ENCODE assay signal across 2 cellular contexts in the genomic region with DNA sequence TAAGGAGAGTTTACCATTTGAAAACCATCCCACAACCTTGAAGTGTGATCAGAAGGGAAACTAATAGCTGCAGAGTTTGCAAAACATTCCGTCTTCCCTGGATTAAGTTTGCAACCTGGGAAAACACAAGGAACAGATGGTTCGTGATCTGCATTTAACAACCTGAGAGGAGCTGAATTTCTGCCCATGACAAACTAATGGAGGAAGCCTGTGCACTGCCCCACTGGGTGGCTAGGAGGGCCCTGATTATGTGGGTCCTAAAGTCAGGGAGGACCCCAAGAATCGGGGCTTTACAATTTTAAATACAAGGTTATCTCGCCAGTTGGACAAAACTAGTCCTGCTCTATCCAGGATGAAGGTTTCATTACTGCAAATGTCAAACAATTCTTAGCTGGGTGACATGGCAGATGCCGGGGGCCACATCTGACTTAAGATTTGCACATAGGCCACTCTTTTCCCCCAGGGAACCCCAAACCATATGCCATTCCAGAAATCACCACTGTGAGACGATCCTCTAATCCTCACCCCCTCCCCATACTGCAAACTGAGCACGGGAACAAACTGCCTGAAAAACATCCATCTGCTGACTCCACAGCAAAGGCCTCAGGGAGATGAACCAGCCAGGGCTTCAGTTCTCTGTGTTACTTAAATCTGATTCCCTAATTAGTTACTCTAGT.
TF ChIP-seq lines count a peak whose summit lies in the region.

No MANE protein-coding gene starts in this region.

TF ChIP-seq in GM23338, 12 proteins besides CTCF, POLR2A, EP300 and RAD21 (continues in another document):
- TF ChIP-seq EZH2phosphoT487 (IDR thresholded peaks at IDR 0.05; ENCODE audit: unreplicated experiment) (no peak), EZH2 (IDR thresholded peaks at IDR 0.05; ENCODE audit: low read depth, unreplicated experiment) (no peak), CREB1 (CRISPR knock-in tag; IDR thresholded peaks at IDR 0.05; ENCODE audit: low read depth) (no peak), JUNB (IDR thresholded peaks at IDR 0.05; ENCODE audit: unreplicated experiment) (no peak), NANOG (IDR thresholded peaks at IDR 0.05; ENCODE audit: borderline replicate concordance) (no peak), ZNF331 (CRISPR knock-in tag; IDR thresholded peaks at IDR 0.05; ENCODE audit: low read depth) (no peak), STAT1 (IDR thresholded peaks at IDR 0.05; ENCODE audit: unreplicated experiment) (no peak), ZNF114 (CRISPR knock-in tag; IDR thresholded peaks at IDR 0.05) (no peak)
- TF ChIP-seq, protein P1, sequence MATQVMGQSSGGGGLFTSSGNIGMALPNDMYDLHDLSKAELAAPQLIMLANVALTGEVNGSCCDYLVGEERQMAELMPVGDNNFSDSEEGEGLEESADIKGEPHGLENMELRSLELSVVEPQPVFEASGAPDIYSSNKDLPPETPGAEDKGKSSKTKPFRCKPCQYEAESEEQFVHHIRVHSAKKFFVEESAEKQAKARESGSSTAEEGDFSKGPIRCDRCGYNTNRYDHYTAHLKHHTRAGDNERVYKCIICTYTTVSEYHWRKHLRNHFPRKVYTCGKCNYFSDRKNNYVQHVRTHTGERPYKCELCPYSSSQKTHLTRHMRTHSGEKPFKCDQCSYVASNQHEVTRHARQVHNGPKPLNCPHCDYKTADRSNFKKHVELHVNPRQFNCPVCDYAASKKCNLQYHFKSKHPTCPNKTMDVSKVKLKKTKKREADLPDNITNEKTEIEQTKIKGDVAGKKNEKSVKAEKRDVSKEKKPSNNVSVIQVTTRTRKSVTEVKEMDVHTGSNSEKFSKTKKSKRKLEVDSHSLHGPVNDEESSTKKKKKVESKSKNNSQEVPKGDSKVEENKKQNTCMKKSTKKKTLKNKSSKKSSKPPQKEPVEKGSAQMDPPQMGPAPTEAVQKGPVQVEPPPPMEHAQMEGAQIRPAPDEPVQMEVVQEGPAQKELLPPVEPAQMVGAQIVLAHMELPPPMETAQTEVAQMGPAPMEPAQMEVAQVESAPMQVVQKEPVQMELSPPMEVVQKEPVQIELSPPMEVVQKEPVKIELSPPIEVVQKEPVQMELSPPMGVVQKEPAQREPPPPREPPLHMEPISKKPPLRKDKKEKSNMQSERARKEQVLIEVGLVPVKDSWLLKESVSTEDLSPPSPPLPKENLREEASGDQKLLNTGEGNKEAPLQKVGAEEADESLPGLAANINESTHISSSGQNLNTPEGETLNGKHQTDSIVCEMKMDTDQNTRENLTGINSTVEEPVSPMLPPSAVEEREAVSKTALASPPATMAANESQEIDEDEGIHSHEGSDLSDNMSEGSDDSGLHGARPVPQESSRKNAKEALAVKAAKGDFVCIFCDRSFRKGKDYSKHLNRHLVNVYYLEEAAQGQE (IDR thresholded peaks at IDR 0.05; ENCODE audit: unreplicated experiment) = no peak
- TF ChIP-seq, protein P2, sequence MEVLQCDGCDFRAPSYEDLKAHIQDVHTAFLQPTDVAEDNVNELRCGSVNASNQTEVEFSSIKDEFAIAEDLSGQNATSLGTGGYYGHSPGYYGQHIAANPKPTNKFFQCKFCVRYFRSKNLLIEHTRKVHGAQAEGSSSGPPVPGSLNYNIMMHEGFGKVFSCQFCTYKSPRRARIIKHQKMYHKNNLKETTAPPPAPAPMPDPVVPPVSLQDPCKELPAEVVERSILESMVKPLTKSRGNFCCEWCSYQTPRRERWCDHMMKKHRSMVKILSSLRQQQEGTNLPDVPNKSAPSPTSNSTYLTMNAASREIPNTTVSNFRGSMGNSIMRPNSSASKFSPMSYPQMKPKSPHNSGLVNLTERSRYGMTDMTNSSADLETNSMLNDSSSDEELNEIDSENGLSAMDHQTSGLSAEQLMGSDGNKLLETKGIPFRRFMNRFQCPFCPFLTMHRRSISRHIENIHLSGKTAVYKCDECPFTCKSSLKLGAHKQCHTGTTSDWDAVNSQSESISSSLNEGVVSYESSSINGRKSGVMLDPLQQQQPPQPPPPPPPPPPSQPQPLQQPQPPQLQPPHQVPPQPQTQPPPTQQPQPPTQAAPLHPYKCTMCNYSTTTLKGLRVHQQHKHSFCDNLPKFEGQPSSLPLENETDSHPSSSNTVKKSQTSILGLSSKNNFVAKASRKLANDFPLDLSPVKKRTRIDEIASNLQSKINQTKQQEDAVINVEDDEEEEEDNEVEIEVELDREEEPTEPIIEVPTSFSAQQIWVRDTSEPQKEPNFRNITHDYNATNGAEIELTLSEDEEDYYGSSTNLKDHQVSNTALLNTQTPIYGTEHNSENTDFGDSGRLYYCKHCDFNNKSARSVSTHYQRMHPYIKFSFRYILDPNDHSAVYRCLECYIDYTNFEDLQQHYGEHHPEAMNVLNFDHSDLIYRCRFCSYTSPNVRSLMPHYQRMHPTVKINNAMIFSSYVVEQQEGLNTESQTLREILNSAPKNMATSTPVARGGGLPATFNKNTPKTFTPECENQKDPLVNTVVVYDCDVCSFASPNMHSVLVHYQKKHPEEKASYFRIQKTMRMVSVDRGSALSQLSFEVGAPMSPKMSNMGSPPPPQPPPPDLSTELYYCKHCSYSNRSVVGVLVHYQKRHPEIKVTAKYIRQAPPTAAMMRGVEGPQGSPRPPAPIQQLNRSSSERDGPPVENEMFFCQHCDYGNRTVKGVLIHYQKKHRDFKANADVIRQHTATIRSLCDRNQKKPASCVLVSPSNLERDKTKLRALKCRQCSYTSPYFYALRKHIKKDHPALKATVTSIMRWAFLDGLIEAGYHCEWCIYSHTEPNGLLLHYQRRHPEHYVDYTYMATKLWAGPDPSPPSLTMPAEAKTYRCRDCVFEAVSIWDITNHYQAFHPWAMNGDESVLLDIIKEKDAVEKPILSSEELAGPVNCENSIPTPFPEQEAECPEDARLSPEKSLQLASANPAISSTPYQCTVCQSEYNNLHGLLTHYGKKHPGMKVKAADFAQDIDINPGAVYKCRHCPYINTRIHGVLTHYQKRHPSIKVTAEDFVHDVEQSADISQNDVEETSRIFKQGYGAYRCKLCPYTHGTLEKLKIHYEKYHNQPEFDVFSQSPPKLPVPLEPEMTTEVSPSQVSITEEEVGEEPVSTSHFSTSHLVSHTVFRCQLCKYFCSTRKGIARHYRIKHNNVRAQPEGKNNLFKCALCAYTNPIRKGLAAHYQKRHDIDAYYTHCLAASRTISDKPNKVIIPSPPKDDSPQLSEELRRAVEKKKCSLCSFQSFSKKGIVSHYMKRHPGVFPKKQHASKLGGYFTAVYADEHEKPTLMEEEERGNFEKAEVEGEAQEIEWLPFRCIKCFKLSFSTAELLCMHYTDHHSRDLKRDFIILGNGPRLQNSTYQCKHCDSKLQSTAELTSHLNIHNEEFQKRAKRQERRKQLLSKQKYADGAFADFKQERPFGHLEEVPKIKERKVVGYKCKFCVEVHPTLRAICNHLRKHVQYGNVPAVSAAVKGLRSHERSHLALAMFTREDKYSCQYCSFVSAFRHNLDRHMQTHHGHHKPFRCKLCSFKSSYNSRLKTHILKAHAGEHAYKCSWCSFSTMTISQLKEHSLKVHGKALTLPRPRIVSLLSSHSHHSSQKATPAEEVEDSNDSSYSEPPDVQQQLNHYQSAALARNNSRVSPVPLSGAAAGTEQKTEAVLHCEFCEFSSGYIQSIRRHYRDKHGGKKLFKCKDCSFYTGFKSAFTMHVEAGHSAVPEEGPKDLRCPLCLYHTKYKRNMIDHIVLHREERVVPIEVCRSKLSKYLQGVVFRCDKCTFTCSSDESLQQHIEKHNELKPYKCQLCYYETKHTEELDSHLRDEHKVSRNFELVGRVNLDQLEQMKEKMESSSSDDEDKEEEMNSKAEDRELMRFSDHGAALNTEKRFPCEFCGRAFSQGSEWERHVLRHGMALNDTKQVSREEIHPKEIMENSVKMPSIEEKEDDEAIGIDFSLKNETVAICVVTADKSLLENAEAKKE (CRISPR knock-in tag; IDR thresholded peaks at IDR 0.05) = no peak

TF ChIP-seq in H1, 55 proteins besides CTCF, POLR2A, EP300 and RAD21:
- no peak for TF ChIP-seq BCL11A (IDR thresholded peaks at IDR 0.05; ENCODE audit: low read depth in 2 of 2, low read length in 2 of 2)
- no peak for TF ChIP-seq CTBP2 (IDR thresholded peaks at IDR 0.05; ENCODE audit: borderline replicate concordance, insufficient read depth, insufficient read length, low read length)
- TF ChIP-seq CREB1 (IDR thresholded peaks at IDR 0.05) = no peak
- TF ChIP-seq, protein P3, sequence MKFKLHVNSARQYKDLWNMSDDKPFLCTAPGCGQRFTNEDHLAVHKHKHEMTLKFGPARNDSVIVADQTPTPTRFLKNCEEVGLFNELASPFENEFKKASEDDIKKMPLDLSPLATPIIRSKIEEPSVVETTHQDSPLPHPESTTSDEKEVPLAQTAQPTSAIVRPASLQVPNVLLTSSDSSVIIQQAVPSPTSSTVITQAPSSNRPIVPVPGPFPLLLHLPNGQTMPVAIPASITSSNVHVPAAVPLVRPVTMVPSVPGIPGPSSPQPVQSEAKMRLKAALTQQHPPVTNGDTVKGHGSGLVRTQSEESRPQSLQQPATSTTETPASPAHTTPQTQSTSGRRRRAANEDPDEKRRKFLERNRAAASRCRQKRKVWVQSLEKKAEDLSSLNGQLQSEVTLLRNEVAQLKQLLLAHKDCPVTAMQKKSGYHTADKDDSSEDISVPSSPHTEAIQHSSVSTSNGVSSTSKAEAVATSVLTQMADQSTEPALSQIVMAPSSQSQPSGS (IDR thresholded peaks at IDR 0.05; ENCODE audit: low read length) = no peak
- TF ChIP-seq EZH2 (IDR thresholded peaks at IDR 0.05; ENCODE audit: low read depth, low read length, severe bottlenecking) = no peak
- no peak for TF ChIP-seq POU5F1 (IDR thresholded peaks at IDR 0.05; ENCODE audit: low read depth, low read length)
- TF ChIP-seq TBP (IDR thresholded peaks at IDR 0.05; ENCODE audit: low read depth, low read length) = no peak
- no peak for TF ChIP-seq TAF7 (optimal IDR thresholded peaks at IDR 0.05; ENCODE audit: borderline replicate concordance, low read depth, low read length)
- no peak for TF ChIP-seq CHD2 (IDR thresholded peaks at IDR 0.05; ENCODE audit: low read length)
- TF ChIP-seq CBX8 (IDR thresholded peaks at IDR 0.05; ENCODE audit: borderline replicate concordance, low read depth, low read length) = no peak
- TF ChIP-seq RNF2 (IDR thresholded peaks at IDR 0.05; ENCODE audit: borderline replicate concordance, low read depth, low read length, missing control alignments, poor library complexity, severe bottlenecking) = no peak
- TF ChIP-seq CBX5 (IDR thresholded peaks at IDR 0.05; ENCODE audit: low read depth, low read length) = no peak
- TF ChIP-seq HDAC6 (IDR thresholded peaks at IDR 0.05; ENCODE audit: low read depth, low read length) = no peak
- no peak for TF ChIP-seq GABPA (IDR thresholded peaks at IDR 0.05; ENCODE audit: borderline replicate concordance, insufficient read depth, low read length)
- TF ChIP-seq NANOG (IDR thresholded peaks at IDR 0.05; ENCODE audit: insufficient read depth, low read depth, low read length, poor library complexity, severe bottlenecking) = no peak
- TF ChIP-seq KDM4A (IDR thresholded peaks at IDR 0.05; ENCODE audit: low read depth, low read length, severe bottlenecking) = no peak
- no peak for TF ChIP-seq SIX5 (IDR thresholded peaks at IDR 0.05; ENCODE audit: low read depth, low read length)
- TF ChIP-seq, protein P4, sequence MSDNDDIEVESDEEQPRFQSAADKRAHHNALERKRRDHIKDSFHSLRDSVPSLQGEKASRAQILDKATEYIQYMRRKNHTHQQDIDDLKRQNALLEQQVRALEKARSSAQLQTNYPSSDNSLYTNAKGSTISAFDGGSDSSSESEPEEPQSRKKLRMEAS (IDR thresholded peaks at IDR 0.05) = no peak
- no peak for TF ChIP-seq KDM5A (IDR thresholded peaks at IDR 0.05; ENCODE audit: low read length)
